Comparison of ENCODE assay signal across 15 cellular contexts in genomic region chr6:170455335-170455979, GRCh38.
DNase-seq lines count a peak whose midpoint lies in the region; ATAC-seq, FAIRE-seq and TF ChIP-seq lines count a peak whose summit lies in the region.
"Had no signal": no experiment of that assay in that cellular context is flagged by ENCODE, and none has a peak within 500 bp of the region (broad histone marks: within the 10 kb centered on the region; RNA-seq: fewer than 3 reads in every experiment).

No MANE protein-coding gene starts in this region.

- peaks cover 5% of the 10 kb centered on the region; the same call in 1 of the 2 replicates for H3K23me2 ChIP-seq in H1 (ENCODE audit: low read depth, low read length)

- H3K36me3 ChIP-seq in H7 (replicated peaks; ENCODE audit: control insufficient read depth, insufficient read depth, low read length) (no peaks in the 10 kb centered on the region), H1 (ENCODE audit: control insufficient read depth in 2 of 4, insufficient read depth in 4 of 4, low read length in 3 of 4) (no peaks in the 10 kb centered on the region), neural progenitor cell (no peaks in the 10 kb centered on the region), upper lobe of right lung (no peaks in the 10 kb centered on the region)
- H3K36me3 ChIP-seq: HAP-1 had no signal

- H3K14ac ChIP-seq in H1 (ENCODE audit: insufficient read length), result no peak overlapping the region

- TF ChIP-seq EP300 in H1 (IDR thresholded peaks at IDR 0.05; ENCODE audit: borderline replicate concordance in 1 of 2, low read depth in 2 of 2, low read length in 2 of 2), result no peak

- 95% methylated on average over 26 of the region's 26 CpGs; no CpG with 5 or more reads in 1 of the 2 experiments for WGBS in H1 (ENCODE audit: extremely low coverage in 1 of 2, insufficient coverage in 1 of 2, insufficient read length in 1 of 2, insufficient replicate concordance in 2 of 2, low coverage in 1 of 2, low lambda C conversion rate in 2 of 2, missing lambda C conversion rate in 1 of 2), 2 experiments
- 92% methylated on average over 26 of the region's 26 CpGs for WGBS in right cardiac atrium

- H4K20me1 ChIP-seq in H1 (replicated peaks in 1 of 2; ENCODE audit: control insufficient read depth in 1 of 2, insufficient read depth in 2 of 2, low read length in 2 of 2) (peaks cover 0 to 4% of the 10 kb centered on the region in 2 experiments), neural progenitor cell (ENCODE audit: low read depth) (no peaks in the 10 kb centered on the region)

- no peak for FAIRE-seq in H1 (lab: Jason Lieb, UNC)
- FAIRE-seq: A204.1 had no signal

- no peak overlapping the region for H2BK15ac ChIP-seq in H1 (ENCODE audit: low read length)

- no peak overlapping the region for H3K4ac ChIP-seq in H1 (replicated peaks; ENCODE audit: insufficient read length, low read depth, low read length)

- H3K4me1 ChIP-seq in H1 (replicated peaks in 1 of 4; ENCODE audit: control insufficient read depth in 3 of 4, insufficient read depth in 4 of 4, low read length in 3 of 4) (peaks cover 0 to 4% (median under 1%) of the 10 kb centered on the region in 4 experiments; a peak in 1 of 7 replicates), neural progenitor cell (peaks cover 6% of the 10 kb centered on the region), upper lobe of right lung (peaks cover 10% of the 10 kb centered on the region), right cardiac atrium (ENCODE audit: control insufficient read depth, insufficient read depth, low read length) (peaks cover 2% of the 10 kb centered on the region)
- H3K4me1 ChIP-seq: HAP-1 had no signal

- no peak for TF ChIP-seq POLR2A in H1 (IDR thresholded peaks at IDR 0.05; ENCODE audit: control extremely low read depth in 1 of 2, low read depth in 2 of 2, low read length in 2 of 2)

- H3K23ac ChIP-seq in H1 (ENCODE audit: insufficient read length), result no peak overlapping the region

- peak; percentile 45 for DNase-seq in H7
- DNase-seq in H1 (ENCODE audit: low read depth in 1 of 2, low spot score in 2 of 2), result no peak
- DNase-seq in neural progenitor cell (ENCODE audit: low spot score), result no peak
- DNase-seq in upper lobe of right lung, result peak; percentile 40
- no peak for DNase-seq in right cardiac atrium
- no peak for DNase-seq in NCI-H82 treated with DMSO at 0.1 percent for 48 hours (lab: John Stamatoyannopoulos, UW; ENCODE audit: unreplicated experiment)
- DNase-seq: C1 segment of cervical spinal cord; Calu3; CD4-positive, alpha-beta T cell; DMS 273 treated with DMSO at 0.1 percent for 48 hours; GM23248 had no signal

- H3K27me3 ChIP-seq in H7 (ENCODE audit: control insufficient read depth, insufficient read depth, low read length) (no peaks in the 10 kb centered on the region), H1 (replicated peaks in 1 of 4; ENCODE audit: control insufficient read depth in 3 of 4, extremely low read depth in 1 of 4, insufficient read depth in 3 of 4, low read length in 3 of 4) (no peaks in the 10 kb centered on the region), neural progenitor cell (no peaks in the 10 kb centered on the region), upper lobe of right lung (no peaks in the 10 kb centered on the region), right cardiac atrium (ENCODE audit: control insufficient read depth, insufficient read depth) (no peaks in the 10 kb centered on the region)

- no peak for TF ChIP-seq RAD21 in H1 (IDR thresholded peaks at IDR 0.05 in 1 of 2, conservative IDR thresholded peaks at IDR 0.05 in 1 of 2; ENCODE audit: low read depth in 2 of 2, low read length in 2 of 2)

- H3K27ac ChIP-seq in H1 (ENCODE audit: low read depth, low read length), result no peak overlapping the region
- H3K27ac ChIP-seq in neural progenitor cell, result no peak overlapping the region
- no peak overlapping the region for H3K27ac ChIP-seq in upper lobe of right lung
- H3K27ac ChIP-seq in right cardiac atrium (ENCODE audit: low read length), result no peak overlapping the region
- H3K27ac ChIP-seq: GM23248 had no signal

- H2AK5ac ChIP-seq in H1 (ENCODE audit: low read depth, low read length), result no peak overlapping the region

- no peak overlapping the region for H3K4me3 Mint-ChIP-seq in neural progenitor cell
- H3K4me3 Mint-ChIP-seq: B cell; CD4-positive, alpha-beta T cell had no signal

- H3K9ac ChIP-seq in H1 (replicated peaks in 1 of 4; ENCODE audit: extremely low read depth in 1 of 4, low read depth in 3 of 4, low read length in 3 of 4) (no peak overlapping the region), neural progenitor cell (no peak overlapping the region)
- H3K9ac ChIP-seq: GM23248 had no signal

- H3K18ac ChIP-seq in H1 (ENCODE audit: extremely low read depth, low read length), result no peak overlapping the region

- no peak overlapping the region for H3K4me2 ChIP-seq in H1 (ENCODE audit: insufficient read depth in 1 of 2, low read depth in 2 of 2, low read length in 2 of 2)
- H3K4me2 ChIP-seq in neural progenitor cell, result no peak overlapping the region

- H2BK12ac ChIP-seq in H1 (ENCODE audit: low read depth, low read length), result no peak overlapping the region

- no peaks in the 10 kb centered on the region for H3K79me1 ChIP-seq in H1 (ENCODE audit: low read depth, low read length)

- no peak overlapping the region for H4K5ac ChIP-seq in H1 (ENCODE audit: insufficient read length, low read depth, low read length)

- H2BK5ac ChIP-seq in H1 (ENCODE audit: low read depth, low read length), result no peak overlapping the region

- POLR2A ChIA-PET in H1 (lab: Charles Lee; ENCODE audit: partially characterized antibody), result no interaction called here

- no peak overlapping the region for H4K91ac ChIP-seq in H1 (replicated peaks; ENCODE audit: insufficient read length, low read length)

- H4K8ac ChIP-seq in H1 (ENCODE audit: extremely low read depth, insufficient read depth, low read length), result peak overlapping the region; percentile 66

- H3K9me3 Mint-ChIP-seq in neural progenitor cell, result no peaks in the 10 kb centered on the region
- H3K9me3 Mint-ChIP-seq: CD4-positive, alpha-beta T cell had no signal

- no peak overlapping the region for H3K56ac ChIP-seq in H1 (replicated peaks; ENCODE audit: insufficient read length, low read depth, low read length)

- ATAC-seq in upper lobe of right lung, result no peak
- ATAC-seq in right cardiac atrium, result no peak
- ATAC-seq in GM21786 (IDR thresholded peaks at IDR 0.05; ENCODE audit: unreplicated experiment), result no peak

- H3K36me3 Mint-ChIP-seq in neural progenitor cell, result no peaks in the 10 kb centered on the region

- no peaks in the 10 kb centered on the region for H3F3A ChIP-seq in neural progenitor cell (ENCODE audit: low read depth)

- peaks cover 2% of the 10 kb centered on the region for H3K27me3 Mint-ChIP-seq in neural progenitor cell (ENCODE audit: insufficient read depth, low read depth)
- H3K27me3 Mint-ChIP-seq: B cell had no signal

- CTCF ChIA-PET in H1 (lab: Charles Lee; ENCODE audit: partially characterized antibody), result interaction anchor here (1.4 kb wide), 1 partner anchor 15 kb away, joined by 3 read pairs; no protein-coding TSS in a partner anchor

- intact Hi-C loops in upper lobe of right lung (cut with DNase I) (no loop called here), right cardiac atrium (cut with DNase I) (no loop called here)

- no peaks in the 10 kb centered on the region for H3K9me3 ChIP-seq in H1 (ENCODE audit: insufficient read depth in 2 of 2, low read depth in 1 of 2, low read length in 1 of 2)
- no peaks in the 10 kb centered on the region for H3K9me3 ChIP-seq in neural progenitor cell (ENCODE audit: low read depth)
- no peaks in the 10 kb centered on the region for H3K9me3 ChIP-seq in upper lobe of right lung
- no peaks in the 10 kb centered on the region for H3K9me3 ChIP-seq in right cardiac atrium (ENCODE audit: control insufficient read depth, low read length)
- H3K9me3 ChIP-seq: HAP-1 had no signal

- H2AFZ ChIP-seq in H1 (ENCODE audit: low read length) (0 out of 2 replicates have a peak overlapping the region, but pooled peaks have one; percentile 62), neural progenitor cell (replicated peaks) (no peak overlapping the region)
- H2AFZ ChIP-seq: GM23248 had no signal

- H2BK120ac ChIP-seq in H1 (replicated peaks; ENCODE audit: low read depth, low read length), result no peak overlapping the region

- no peak overlapping the region for H2BK20ac ChIP-seq in H1 (ENCODE audit: low read length)

- peaks cover 29% of the 10 kb centered on the region for H3K4me1 Mint-ChIP-seq in neural progenitor cell

- peak overlapping the region; percentile 14 for H3K27ac Mint-ChIP-seq in neural progenitor cell
- H3K27ac Mint-ChIP-seq: B cell; CD4-positive, alpha-beta T cell had no signal

- H3K4me3 ChIP-seq in H7 (ENCODE audit: insufficient read depth, low read depth, low read length) (no peak overlapping the region), H1 (ENCODE audit: extremely low read depth in 1 of 4, insufficient read depth in 2 of 4, low read depth in 3 of 4, low read length in 4 of 4) (no peak overlapping the region), neural progenitor cell (no peak overlapping the region), upper lobe of right lung (no peak overlapping the region), right cardiac atrium (ENCODE audit: low read length) (no peak overlapping the region)
- H3K4me3 ChIP-seq: GM23248, HAP-1 had no signal

- TF ChIP-seq CTCF in H1 (IDR thresholded peaks at IDR 0.05; ENCODE audit: control extremely low read depth in 1 of 3, insufficient read depth in 1 of 3, low read depth in 1 of 3, low read length in 3 of 3), result no peak
- no peak for TF ChIP-seq CTCF in neural progenitor cell (IDR thresholded peaks at IDR 0.05)
- no peak for TF ChIP-seq CTCF in upper lobe of right lung (IDR thresholded peaks at IDR 0.05)

- H3K79me2 ChIP-seq in H1 (ENCODE audit: control insufficient read depth in 1 of 2, insufficient read depth in 2 of 2, low read length in 2 of 2) (no peaks in the 10 kb centered on the region), neural progenitor cell (ENCODE audit: low read depth) (no peaks in the 10 kb centered on the region)

TF ChIP-seq in H1, 55 proteins besides CTCF, POLR2A, EP300 and RAD21:
- no peak for TF ChIP-seq SIX5 (IDR thresholded peaks at IDR 0.05; ENCODE audit: low read depth, low read length)
- TF ChIP-seq BRCA1 (IDR thresholded peaks at IDR 0.05; ENCODE audit: low read depth, low read length), result no peak
- no peak for TF ChIP-seq SP4 (IDR thresholded peaks at IDR 0.05; ENCODE audit: low read length)
- no peak for TF ChIP-seq PHF8 (conservative IDR thresholded peaks at IDR 0.05; ENCODE audit: low read depth, low read length)
- TF ChIP-seq RBBP5 (IDR thresholded peaks at IDR 0.05; ENCODE audit: borderline replicate concordance, low read depth, low read length), result no peak
- TF ChIP-seq CBX5 (IDR thresholded peaks at IDR 0.05; ENCODE audit: low read depth, low read length), result no peak
- TF ChIP-seq HDAC2 (IDR thresholded peaks at IDR 0.05; ENCODE audit: borderline replicate concordance in 1 of 2, low read depth in 2 of 2, low read length in 2 of 2), result no peak
- TF ChIP-seq ASH2L (IDR thresholded peaks at IDR 0.05; ENCODE audit: low read length), result no peak
- TF ChIP-seq CEBPB (IDR thresholded peaks at IDR 0.05; ENCODE audit: low read depth, low read length), result no peak

Comparison
In these comparisons a context has a peak if more than half of its experiments do, and no peak if none do; other contexts are left out.
1. DNase-seq: peak in H7 (single experiment) and upper lobe of right lung (single experiment); none in H1 (0 of 2), neural progenitor cell (single experiment), right cardiac atrium (0 of 3) and NCI-H82 treated with DMSO at 0.1 percent for 48 hours (single experiment).